7 cellular contexts compared by ENCODE assay signal in the genomic region with DNA sequence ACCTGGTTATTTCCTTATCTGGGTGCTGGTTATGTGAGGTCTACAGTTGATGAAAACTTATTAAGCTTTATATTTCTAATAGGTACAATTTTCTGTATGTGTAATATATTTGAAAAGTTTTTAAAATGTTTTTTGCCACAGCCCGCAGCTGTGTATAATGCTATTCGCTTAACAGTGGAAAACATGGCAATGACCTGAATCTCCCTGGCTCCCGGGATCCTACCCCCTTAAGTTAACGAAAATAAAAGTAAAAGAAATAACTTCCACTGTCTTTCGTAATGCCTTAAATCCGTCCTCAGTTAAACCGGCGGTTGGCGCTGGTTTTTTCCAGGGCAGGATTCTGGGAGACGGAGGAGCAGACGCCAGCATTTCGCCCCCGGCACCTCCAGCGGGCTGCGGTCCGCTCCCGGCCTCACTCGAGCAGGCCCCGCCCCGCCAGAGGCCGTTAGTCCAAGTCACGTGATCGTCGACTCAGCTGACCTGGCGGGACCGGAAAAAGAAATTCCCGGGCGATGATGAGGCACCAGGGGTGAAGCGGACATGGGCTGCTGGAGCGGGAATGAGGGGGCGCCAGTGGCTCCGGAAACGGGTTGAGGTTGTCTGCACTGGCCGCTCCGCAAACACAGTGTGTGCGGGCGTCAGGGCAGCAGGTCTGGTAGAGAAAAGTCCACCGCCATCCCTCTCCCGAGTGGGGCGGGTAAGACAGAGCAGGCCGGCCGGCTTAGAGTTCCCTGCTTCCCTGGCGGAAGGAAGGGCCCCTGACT. TPM values are rescaled to one million over a fixed set of nuclear protein-coding genes. Genes with fewer than 3 reads are reported as not detected.
DNase-seq lines count a peak whose midpoint lies in the region; FAIRE-seq and TF ChIP-seq lines count a peak whose summit lies in the region.
"Not testable (repeated sequence)": the region's sequence is repeated elsewhere in the genome, so short reads cannot be mapped to it uniquely, and the experiment has no call there.

No MANE protein-coding gene starts in this region.

- not testable (repeated sequence) for H4K8ac ChIP-seq in mesendoderm (ENCODE audit: low read depth, low read length)

- H3K9me3 Mint-ChIP-seq in T-helper 2 cell treated with Interferon-gamma antibody and Interleukin-4, amounts not matched to agents 5 μg/mL and 100 μg/mL, for 36 hours; activated naive CD8-positive, alpha-beta T cell treated with anti-CD3 and anti-CD28 coated beads for 36 hours: not testable (repeated sequence)

- H2BK15ac ChIP-seq in mesendoderm (replicated peaks; ENCODE audit: low read depth) = not testable (repeated sequence)

- not testable (repeated sequence) for H3K36me3 ChIP-seq in mesendoderm (ENCODE audit: control insufficient read depth, insufficient read depth, low read length)

- not testable (repeated sequence) for H3K4me2 ChIP-seq in mesendoderm (ENCODE audit: low read length)

- H3K79me1 ChIP-seq in mesendoderm (ENCODE audit: low read length) = not testable (repeated sequence)

- H2AK5ac ChIP-seq in mesendoderm (ENCODE audit: low read length) = not testable (repeated sequence)

- peak overlapping the region; percentile 43 for H3K4me3 ChIP-seq in fibroblast of pulmonary artery (replicated peaks; ENCODE audit: low read depth, low read length)
- H3K4me3 ChIP-seq in mesendoderm (ENCODE audit: low read length) = not testable (repeated sequence)

- DNase-seq in GM19239 (ENCODE audit: insufficient read length, low spot score) = not testable (repeated sequence)
- peak; percentile 39 for DNase-seq in HK-2 (ENCODE audit: unreplicated experiment)
- DNase-seq in T-helper 2 cell treated with Interferon-gamma antibody and Interleukin-4, amounts not matched to agents 5 μg/mL and 100 μg/mL, for 36 hours (ENCODE audit: low spot score) = peak; percentile 73
- peak; percentile 79 for DNase-seq in activated naive CD8-positive, alpha-beta T cell treated with anti-CD3 and anti-CD28 coated beads for 36 hours
- peak; percentile 74 for DNase-seq in fibroblast of pulmonary artery (ENCODE audit: low read depth)
- DNase-seq in mesendoderm = peak; percentile 84
- peak; percentile 62 for DNase-seq in stimulated activated CD4-positive, alpha-beta T cell treated with anti-CD3 and anti-CD28 coated beads, Interleukin-12 subunit alpha, Interleukin-12 subunit beta, amount 100 ng/mL, for 4 hours

- H3K18ac ChIP-seq in mesendoderm (ENCODE audit: low read length) = not testable (repeated sequence)

- not testable (repeated sequence) for H4K5ac ChIP-seq in mesendoderm (ENCODE audit: low read length)

- not testable (repeated sequence) for H3K9ac ChIP-seq in mesendoderm (ENCODE audit: low read length)

- H3K4me3 Mint-ChIP-seq in T-helper 2 cell treated with Interferon-gamma antibody and Interleukin-4, amounts not matched to agents 5 μg/mL and 100 μg/mL, for 36 hours = peak overlapping the region; percentile 36
- H3K4me3 Mint-ChIP-seq in activated naive CD8-positive, alpha-beta T cell treated with anti-CD3 and anti-CD28 coated beads for 36 hours = peak overlapping the region; percentile 45

- H3K4me1 ChIP-seq in mesendoderm (ENCODE audit: control insufficient read depth, low read depth, low read length) = not testable (repeated sequence)

- not testable (repeated sequence) for H2BK120ac ChIP-seq in mesendoderm (ENCODE audit: low read depth, low read length)

- H3K4ac ChIP-seq in mesendoderm (ENCODE audit: low read depth, low read length) = not testable (repeated sequence)

- not testable (repeated sequence) for H3K4me1 Mint-ChIP-seq in T-helper 2 cell treated with Interferon-gamma antibody and Interleukin-4, amounts not matched to agents 5 μg/mL and 100 μg/mL, for 36 hours (ENCODE audit: low read depth); activated naive CD8-positive, alpha-beta T cell treated with anti-CD3 and anti-CD28 coated beads for 36 hours

- not testable (repeated sequence) for H3K27ac Mint-ChIP-seq in T-helper 2 cell treated with Interferon-gamma antibody and Interleukin-4, amounts not matched to agents 5 μg/mL and 100 μg/mL, for 36 hours; activated naive CD8-positive, alpha-beta T cell treated with anti-CD3 and anti-CD28 coated beads for 36 hours

- H3K27me3 Mint-ChIP-seq in T-helper 2 cell treated with Interferon-gamma antibody and Interleukin-4, amounts not matched to agents 5 μg/mL and 100 μg/mL, for 36 hours (ENCODE audit: low read depth); activated naive CD8-positive, alpha-beta T cell treated with anti-CD3 and anti-CD28 coated beads for 36 hours: not testable (repeated sequence)

- peak; percentile 54 for FAIRE-seq in GM19239 (lab: Jason Lieb, UNC)

- not testable (repeated sequence) for H3K79me2 ChIP-seq in mesendoderm (ENCODE audit: control insufficient read depth, insufficient read depth, low read length)

- TF ChIP-seq CTCF in fibroblast of pulmonary artery (IDR thresholded peaks at IDR 0.05; ENCODE audit: low read length, missing control alignments) = not testable (repeated sequence)

- peak overlapping the region; percentile 49 for H3K56ac ChIP-seq in mesendoderm (ENCODE audit: low read length)

- no CpG with 5 or more reads among the region's 43 CpGs for WGBS in mesendoderm (ENCODE audit: extremely low coverage, insufficient coverage, low lambda C conversion rate)

- not testable (repeated sequence) for H3K36me3 Mint-ChIP-seq in T-helper 2 cell treated with Interferon-gamma antibody and Interleukin-4, amounts not matched to agents 5 μg/mL and 100 μg/mL, for 36 hours (ENCODE audit: low read depth); activated naive CD8-positive, alpha-beta T cell treated with anti-CD3 and anti-CD28 coated beads for 36 hours

- H3K27me3 ChIP-seq in mesendoderm (ENCODE audit: insufficient read depth, low read length, poor library complexity) = not testable (repeated sequence)

- not testable (repeated sequence) for H3K23ac ChIP-seq in mesendoderm (ENCODE audit: low read length)

- not testable (repeated sequence) for H2BK5ac ChIP-seq in mesendoderm (ENCODE audit: low read length)

- not testable (repeated sequence) for H3K27ac ChIP-seq in mesendoderm (ENCODE audit: low read depth, low read length)

RNA-seq across cellular contexts. Expression of gene GOLGA6B, which starts 17.8 kb away (rescaled TPM):
- not detected for total RNA-seq in activated naive CD8-positive, alpha-beta T cell treated with anti-CD3 and anti-CD28 coated beads for 36 hours
- polyA plus RNA-seq in mesendoderm (2013, experiment 1 of 2) = 0.06 TPM
- polyA plus RNA-seq in mesendoderm (2013, experiment 2 of 2) = 0.07 TPM

RNA-seq across cellular contexts. Expression of gene HIGD2B, which starts 49.3 kb away (rescaled TPM):
- total RNA-seq in activated naive CD8-positive, alpha-beta T cell treated with anti-CD3 and anti-CD28 coated beads for 36 hours = under 1 TPM in 1 of 2 experiments, not detected in 1; 0.26 TPM
- not detected for polyA plus RNA-seq in mesendoderm (2013, experiment 1 of 2)
- polyA plus RNA-seq in mesendoderm (2013, experiment 2 of 2) = not detected

RNA-seq across cellular contexts. Expression of gene BBS4, which starts 49.3 kb away (rescaled TPM):
- total RNA-seq in activated naive CD8-positive, alpha-beta T cell treated with anti-CD3 and anti-CD28 coated beads for 36 hours = 10 to 100 TPM; 11.4 to 13.6 TPM
- 18.6 TPM for polyA plus RNA-seq in mesendoderm (2013, experiment 1 of 2)
- polyA plus RNA-seq in mesendoderm (2013, experiment 2 of 2) = 18.6 TPM
